In genomic region chr14:50085570-50086315, GRCh38 we compare ENCODE assay signal across 7 cellular contexts. TPM values are rescaled to one million over a fixed set of nuclear protein-coding genes. Genes with fewer than 3 reads are reported as not detected.
DNase-seq lines count a peak whose midpoint lies in the region; ATAC-seq and TF ChIP-seq lines count a peak whose summit lies in the region.

No MANE protein-coding gene starts in this region.

- H3K27me3 ChIP-seq in RWPE2 (ENCODE audit: insufficient read depth, poor library complexity, severe bottlenecking), result no peaks in the 10 kb centered on the region
- no peaks in the 10 kb centered on the region for H3K27me3 ChIP-seq in thyroid gland
- H3K27me3 ChIP-seq in left ventricle myocardium inferior (ENCODE audit: low read depth), result no peaks in the 10 kb centered on the region

- H3K4me3 ChIP-seq in RWPE2 (ENCODE audit: severe bottlenecking) (no peak overlapping the region), thyroid gland (replicated peaks in 1 of 3) (no peak overlapping the region), left ventricle myocardium inferior (no peak overlapping the region)

- intact Hi-C loops in thyroid gland (cut with DNase I), result no loop called here
- intact Hi-C loops in left ventricle myocardium inferior (cut with micrococcal nuclease), result no loop called here

- ATAC-seq in GM18867 (IDR thresholded peaks at IDR 0.05; ENCODE audit: unreplicated experiment) (peak; percentile 68), HG02678 (IDR thresholded peaks at IDR 0.05; ENCODE audit: unreplicated experiment) (peak; percentile 51), RWPE2 (ENCODE audit: low read depth) (peak; percentile 37)

- TF ChIP-seq POLR2A in thyroid gland (IDR thresholded peaks at IDR 0.05), result no peak

- H3K9me3 ChIP-seq in RWPE2 (ENCODE audit: severe bottlenecking) (no peaks in the 10 kb centered on the region), thyroid gland (no peaks in the 10 kb centered on the region), left ventricle myocardium inferior (replicated peaks) (no peaks in the 10 kb centered on the region)

- TF ChIP-seq CTCF in RWPE2 (IDR thresholded peaks at IDR 0.05; ENCODE audit: poor library complexity, severe bottlenecking), result no peak
- no peak for TF ChIP-seq CTCF in thyroid gland (IDR thresholded peaks at IDR 0.05)
- no peak for TF ChIP-seq CTCF in left ventricle myocardium inferior (IDR thresholded peaks at IDR 0.05; ENCODE audit: borderline replicate concordance)

- DNase-seq in RWPE2 (ENCODE audit: low spot score) (no peak), iris pigment epithelial cell (ENCODE audit: low read depth) (peak; percentile 49), thyroid gland (no peak), T-helper 9 cell (no peak), left ventricle myocardium inferior (no peak)

- 82 to 89% methylated on average over 10 of the region's 10 CpGs for WGBS in thyroid gland, 2 donors

- no peaks in the 10 kb centered on the region for H3K36me3 ChIP-seq in RWPE2 (ENCODE audit: low read depth)
- H3K36me3 ChIP-seq in thyroid gland, result no peaks in the 10 kb centered on the region
- no peaks in the 10 kb centered on the region for H3K36me3 ChIP-seq in left ventricle myocardium inferior

- H3K27ac ChIP-seq in RWPE2 (ENCODE audit: poor library complexity, severe bottlenecking), result no peak overlapping the region
- H3K27ac ChIP-seq in thyroid gland, result no peak overlapping the region
- no peak overlapping the region for H3K27ac ChIP-seq in left ventricle myocardium inferior (replicated peaks)

- H3K4me1 ChIP-seq in RWPE2 (ENCODE audit: insufficient read depth, poor library complexity, severe bottlenecking), result peaks cover 17% of the 10 kb centered on the region
- H3K4me1 ChIP-seq in thyroid gland, result no peaks in the 10 kb centered on the region
- H3K4me1 ChIP-seq in left ventricle myocardium inferior, result no peaks in the 10 kb centered on the region

RNA-seq across cellular contexts. Expression of gene VCPKMT, which starts 30.6 kb away (rescaled TPM):
- total RNA-seq in thyroid gland (10 to 100 TPM in 3 of 4 donors, 1 to 10 TPM in 1; 4.5 to 16.0 (median 12.3) TPM), left ventricle myocardium inferior (4.1 TPM)
